12 cellular contexts compared by ENCODE assay signal in the genomic region with DNA sequence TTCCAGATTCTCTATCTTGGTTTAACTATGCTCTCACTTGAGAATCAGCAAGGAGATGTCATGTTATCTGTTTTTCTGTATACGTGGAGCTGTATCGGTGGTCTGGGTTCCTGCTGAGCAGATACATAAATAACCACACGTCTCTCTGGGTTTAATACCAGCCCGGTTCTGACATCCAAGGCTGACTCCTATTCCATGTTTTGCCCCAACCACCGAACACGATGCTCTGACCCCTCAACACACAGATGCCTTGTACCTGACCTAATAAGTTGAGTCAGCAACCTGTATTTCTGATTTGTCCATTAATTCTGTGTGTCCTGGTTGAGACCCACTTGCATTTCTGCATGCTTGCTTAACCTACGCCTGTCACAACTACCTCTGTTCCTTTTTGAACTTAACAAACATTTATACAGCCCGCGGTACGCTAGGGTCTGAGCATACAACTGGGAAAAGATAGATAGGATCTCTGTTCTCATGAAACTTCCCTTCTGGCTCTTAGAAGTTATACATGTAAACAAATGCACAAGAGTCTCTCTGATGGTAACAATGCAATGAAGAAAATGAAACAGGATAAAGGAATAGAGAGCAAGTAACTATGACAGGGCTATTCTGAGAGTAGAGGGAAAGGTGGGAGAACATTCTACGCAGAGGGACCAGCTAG.
DNase-seq lines count a peak whose midpoint lies in the region; ATAC-seq and TF ChIP-seq lines count a peak whose summit lies in the region.
"Had no signal": no experiment of that assay in that cellular context is flagged by ENCODE, and none has a peak within 500 bp of the region (broad histone marks: within the 10 kb centered on the region; RNA-seq: fewer than 3 reads in every experiment).

No MANE protein-coding gene starts in this region.

- H3K9me3 Mint-ChIP-seq in activated CD4-positive, alpha-beta memory T cell treated with anti-CD3 and anti-CD28 coated beads, Interleukin-2, amount 10 ng/mL, durations not matched to agents 7 days and 5 days = peaks cover under 1% of the 10 kb centered on the region
- no peaks in the 10 kb centered on the region for H3K9me3 Mint-ChIP-seq in stimulated activated memory B cell treated with anti-CD40 and anti-IgM and Interleukin-4, amounts not matched to agents 10 μg/mL and 1 μg/mL and 100 μg/mL, for 72 hours
- H3K9me3 Mint-ChIP-seq: activated T-cell treated with anti-CD3 and anti-CD28 coated beads, Interleukin-2, amount 50 U/mL, for 24 hours; dendritic cell treated with granulocyte-macrophage colony-stimulating factor and Interleukin-4, amounts not matched to agents 40 ng/mL and 50 ng/mL, for 4 days; GM23338 had no signal

- CTCF ChIA-PET in activated CD4-positive, alpha-beta memory T cell treated with anti-CD3 and anti-CD28 coated beads, Interleukin-2, amount 10 ng/mL, durations not matched to agents 7 days and 5 days (lab: Charles Lee) = no interaction called here

- H3K4me1 ChIP-seq in Loucy (ENCODE audit: insufficient read depth, low read length, poor library complexity, severe bottlenecking) (no peaks in the 10 kb centered on the region), heart left ventricle (peaks cover 0 to 12% (median 3%) of the 10 kb centered on the region in 12 donors), stomach smooth muscle (ENCODE audit: control insufficient read depth, insufficient read depth, low read length) (peaks cover 7% of the 10 kb centered on the region)

- no peak overlapping the region for H3K4me3 ChIP-seq in Loucy (ENCODE audit: low read length, poor library complexity, severe bottlenecking)
- H3K4me3 ChIP-seq in heart left ventricle = peak overlapping the region in 6 of 12 donors; percentile 12 to 22 (median 18)
- H3K4me3 ChIP-seq in stomach smooth muscle (ENCODE audit: low read length in 2 of 2) = peak overlapping the region; percentile 35 to 61
- H3K4me3 ChIP-seq: GM23338 had no signal

- no peak for TF ChIP-seq POLR2A in heart left ventricle (IDR thresholded peaks at IDR 0.05)

- no peaks in the 10 kb centered on the region for H3K27me3 Mint-ChIP-seq in activated CD4-positive, alpha-beta memory T cell treated with anti-CD3 and anti-CD28 coated beads, Interleukin-2, amount 10 ng/mL, durations not matched to agents 7 days and 5 days
- H3K27me3 Mint-ChIP-seq in stimulated activated memory B cell treated with anti-CD40 and anti-IgM and Interleukin-4, amounts not matched to agents 10 μg/mL and 1 μg/mL and 100 μg/mL, for 72 hours = no peaks in the 10 kb centered on the region
- H3K27me3 Mint-ChIP-seq: activated T-cell treated with anti-CD3 and anti-CD28 coated beads, Interleukin-2, amount 50 U/mL, for 24 hours; dendritic cell treated with granulocyte-macrophage colony-stimulating factor and Interleukin-4, amounts not matched to agents 40 ng/mL and 50 ng/mL, for 4 days had no signal

- H2AFZ ChIP-seq in Loucy (ENCODE audit: low read length) = 0 out of 2 replicates have a peak overlapping the region, but pooled peaks have one; percentile 15
- H2AFZ ChIP-seq: GM23338 had no signal

- WGBS in heart left ventricle, 4 donors = 68 to 75% (median 71%) methylated on average over 11 of the region's 11 CpGs

- no peaks in the 10 kb centered on the region for H3K36me3 ChIP-seq in Loucy (ENCODE audit: insufficient read depth, low read length)
- H3K36me3 ChIP-seq in heart left ventricle = no peaks in the 10 kb centered on the region
- no peaks in the 10 kb centered on the region for H3K36me3 ChIP-seq in stomach smooth muscle (ENCODE audit: control insufficient read depth in 2 of 2, insufficient read depth in 2 of 2, low read length in 2 of 2)

- peaks cover 3% of the 10 kb centered on the region for H3K36me3 Mint-ChIP-seq in activated CD4-positive, alpha-beta memory T cell treated with anti-CD3 and anti-CD28 coated beads, Interleukin-2, amount 10 ng/mL, durations not matched to agents 7 days and 5 days (ENCODE audit: low read depth)
- H3K36me3 Mint-ChIP-seq in stimulated activated memory B cell treated with anti-CD40 and anti-IgM and Interleukin-4, amounts not matched to agents 10 μg/mL and 1 μg/mL and 100 μg/mL, for 72 hours = no peaks in the 10 kb centered on the region

- no peak for DNase-seq in activated CD4-positive, alpha-beta memory T cell treated with anti-CD3 and anti-CD28 coated beads, Interleukin-2, amount 10 ng/mL, durations not matched to agents 7 days and 5 days
- DNase-seq in heart left ventricle (no peak), posterior vena cava (ENCODE audit: low spot score) (no peak)
- DNase-seq: activated T-cell treated with anti-CD3 and anti-CD28 coated beads, Interleukin-2, amount 50 U/mL, for 24 hours; NCI-H510A treated with DMSO at 0.1 percent for 48 hours had no signal

- TF ChIP-seq CTCF in Loucy (conservative IDR thresholded peaks at IDR 0.05; ENCODE audit: low read length) = no peak
- no peak for TF ChIP-seq CTCF in heart left ventricle (IDR thresholded peaks at IDR 0.05)

- H3F3A ChIP-seq in Loucy (ENCODE audit: low read depth) = no peaks in the 10 kb centered on the region

- H3K9me3 ChIP-seq in Loucy (ENCODE audit: insufficient read depth, low read depth, low read length) (no peaks in the 10 kb centered on the region), heart left ventricle (no peaks in the 10 kb centered on the region), stomach smooth muscle (ENCODE audit: control insufficient read depth in 2 of 2, low read length in 2 of 2) (no peaks in the 10 kb centered on the region)

- H3K27ac ChIP-seq in heart left ventricle (peak overlapping the region in 8 of 12 donors; percentile 4 to 59 (median 39)), stomach smooth muscle (ENCODE audit: low read length) (peak overlapping the region; percentile 42)

- H3K79me2 ChIP-seq in Loucy (ENCODE audit: insufficient read depth, low read length) = no peaks in the 10 kb centered on the region

- H3K27ac Mint-ChIP-seq in activated CD4-positive, alpha-beta memory T cell treated with anti-CD3 and anti-CD28 coated beads, Interleukin-2, amount 10 ng/mL, durations not matched to agents 7 days and 5 days = peak overlapping the region; percentile 48
- H3K27ac Mint-ChIP-seq in stimulated activated memory B cell treated with anti-CD40 and anti-IgM and Interleukin-4, amounts not matched to agents 10 μg/mL and 1 μg/mL and 100 μg/mL, for 72 hours = no peak overlapping the region
- H3K27ac Mint-ChIP-seq: activated T-cell treated with anti-CD3 and anti-CD28 coated beads, Interleukin-2, amount 50 U/mL, for 24 hours; dendritic cell treated with granulocyte-macrophage colony-stimulating factor and Interleukin-4, amounts not matched to agents 40 ng/mL and 50 ng/mL, for 4 days; GM23338 had no signal

- POLR2A ChIA-PET in activated CD4-positive, alpha-beta memory T cell treated with anti-CD3 and anti-CD28 coated beads, Interleukin-2, amount 10 ng/mL, durations not matched to agents 7 days and 5 days (lab: Charles Lee) = no interaction called here

- H3K9me2 ChIP-seq in Loucy (replicated peaks; ENCODE audit: low read depth, low read length) = no peaks in the 10 kb centered on the region

- intact Hi-C loops in heart left ventricle (cut with DNase I) (no loop called here), posterior vena cava (cut with DNase I) (loop anchor here in 1 of 2 donors (1.0 kb wide), 1 partner anchor 12 kb away; no protein-coding TSS in a partner anchor)

- no peaks in the 10 kb centered on the region for H4K20me1 ChIP-seq in Loucy (ENCODE audit: insufficient read depth, low read length, poor library complexity, severe bottlenecking)

- no peaks in the 10 kb centered on the region for H3K27me3 ChIP-seq in Loucy (ENCODE audit: insufficient read depth, low read length, poor library complexity, severe bottlenecking)
- no peaks in the 10 kb centered on the region for H3K27me3 ChIP-seq in heart left ventricle
- no peaks in the 10 kb centered on the region for H3K27me3 ChIP-seq in stomach smooth muscle (ENCODE audit: control insufficient read depth in 1 of 2, insufficient read depth in 2 of 2, low read length in 2 of 2)

- peak in 3 of 4 donors; percentile 15 to 37 (median 19) for ATAC-seq in heart left ventricle
- ATAC-seq in stimulated activated memory B cell treated with anti-CD40 and anti-IgM and Interleukin-4, amounts not matched to agents 10 μg/mL and 1 μg/mL and 100 μg/mL, for 72 hours = no peak
- no peak for ATAC-seq in GM21786 (IDR thresholded peaks at IDR 0.05; ENCODE audit: unreplicated experiment)
- ATAC-seq: GM23338 had no signal

- H3K4me1 Mint-ChIP-seq in activated CD4-positive, alpha-beta memory T cell treated with anti-CD3 and anti-CD28 coated beads, Interleukin-2, amount 10 ng/mL, durations not matched to agents 7 days and 5 days = peaks cover 24% of the 10 kb centered on the region
- no peaks in the 10 kb centered on the region for H3K4me1 Mint-ChIP-seq in stimulated activated memory B cell treated with anti-CD40 and anti-IgM and Interleukin-4, amounts not matched to agents 10 μg/mL and 1 μg/mL and 100 μg/mL, for 72 hours

- no peak overlapping the region for H3K4me2 ChIP-seq in Loucy (ENCODE audit: low read depth, low read length, poor library complexity, severe bottlenecking)
- H3K4me2 ChIP-seq: GM23338 had no signal

- H3K9ac ChIP-seq in Loucy (ENCODE audit: low read depth, low read length, poor library complexity, severe bottlenecking) (no peak overlapping the region), stomach smooth muscle (ENCODE audit: low read length in 2 of 2) (peak overlapping the region; percentile 7 to 54)

- peak overlapping the region; percentile 12 for H3K4me3 Mint-ChIP-seq in activated CD4-positive, alpha-beta memory T cell treated with anti-CD3 and anti-CD28 coated beads, Interleukin-2, amount 10 ng/mL, durations not matched to agents 7 days and 5 days
- no peak overlapping the region for H3K4me3 Mint-ChIP-seq in stimulated activated memory B cell treated with anti-CD40 and anti-IgM and Interleukin-4, amounts not matched to agents 10 μg/mL and 1 μg/mL and 100 μg/mL, for 72 hours
- H3K4me3 Mint-ChIP-seq: activated T-cell treated with anti-CD3 and anti-CD28 coated beads, Interleukin-2, amount 50 U/mL, for 24 hours; dendritic cell treated with granulocyte-macrophage colony-stimulating factor and Interleukin-4, amounts not matched to agents 40 ng/mL and 50 ng/mL, for 4 days; GM23338; neural crest cell had no signal

Comparison
In these comparisons a context has a peak if more than half of its experiments do, and no peak if none do; other contexts are left out.
1. ATAC-seq: peak in heart left ventricle (3 of 4); none in stimulated activated memory B cell treated with anti-CD40 and anti-IgM and Interleukin-4, amounts not matched to agents 10 μg/mL and 1 μg/mL and 100 μg/mL, for 72 hours (single experiment) and GM21786 (single experiment).